Comparison of ENCODE assay signal across 13 cellular contexts in genomic region chr7:107539824-107540223, GRCh38.
"Had no signal": no experiment of that assay in that cellular context is flagged by ENCODE, and none has a peak within 500 bp of the region (broad histone marks: within the 10 kb centered on the region; RNA-seq: fewer than 3 reads in every experiment).

No MANE protein-coding gene starts in this region.

- H3K27me3 Mint-ChIP-seq: effector memory CD8-positive, alpha-beta T cell had no signal

- H3K4me3 Mint-ChIP-seq: activated naive CD4-positive, alpha-beta T cell treated with anti-CD3 and anti-CD28 coated beads for 36 hours; effector memory CD8-positive, alpha-beta T cell had no signal

- H3K27ac Mint-ChIP-seq: activated naive CD4-positive, alpha-beta T cell treated with anti-CD3 and anti-CD28 coated beads for 36 hours had no signal

- ATAC-seq: body of pancreas; effector memory CD8-positive, alpha-beta T cell; foreskin keratinocyte; left lobe of liver; right cardiac atrium had no signal

- DNase-seq: activated CD4-positive, alpha-beta T cell treated with anti-CD3 and anti-CD28 coated beads, Interleukin-2, amount 50 U/mL, for 48 hours; activated naive CD4-positive, alpha-beta T cell treated with anti-CD3 and anti-CD28 coated beads for 36 hours; body of pancreas; effector memory CD8-positive, alpha-beta T cell; glutamatergic neuron; hippocampal formation; midbrain; right cardiac atrium; stimulated activated CD4-positive, alpha-beta T cell treated with anti-CD3 and anti-CD28 coated beads, Interleukin-2, amount 100 ng/mL, for 24 hours; stimulated activated naive CD4-positive, alpha-beta T cell treated with Interleukin-2 at 50 U/mL for 16 hours; thyroid gland had no signal
